2 cellular contexts compared by ENCODE assay signal in the genomic region with DNA sequence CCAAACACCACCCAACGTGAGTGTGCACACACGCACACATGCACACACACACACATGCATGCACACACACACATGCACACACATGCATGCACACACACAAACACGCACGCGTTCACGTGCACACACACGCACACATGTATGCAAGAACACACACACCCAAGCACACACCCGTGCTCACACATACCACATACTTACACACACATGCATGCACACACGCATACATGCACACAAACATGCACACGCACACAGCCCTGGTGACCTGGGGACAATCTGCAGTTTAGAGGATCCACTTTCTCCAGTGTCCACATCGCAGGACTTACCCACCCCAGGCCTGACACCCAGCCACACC.
TF ChIP-seq lines count a peak whose summit lies in the region.

No MANE protein-coding gene starts in this region.

TF ChIP-seq in HCT116, 20 proteins besides CTCF, POLR2A, EP300 and RAD21:
- TF ChIP-seq, protein P1, sequence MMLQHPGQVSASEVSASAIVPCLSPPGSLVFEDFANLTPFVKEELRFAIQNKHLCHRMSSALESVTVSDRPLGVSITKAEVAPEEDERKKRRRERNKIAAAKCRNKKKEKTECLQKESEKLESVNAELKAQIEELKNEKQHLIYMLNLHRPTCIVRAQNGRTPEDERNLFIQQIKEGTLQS (IDR thresholded peaks at IDR 0.05), result no peak
- TF ChIP-seq ELF1 (IDR thresholded peaks at IDR 0.05; ENCODE audit: borderline replicate concordance, low read depth) (no peak), CBX3 (IDR thresholded peaks at IDR 0.05; ENCODE audit: low read depth) (no peak), EZH2 (IDR thresholded peaks at IDR 0.05) (no peak), FOSL1 (IDR thresholded peaks at IDR 0.05; ENCODE audit: low read depth) (no peak), EGR1 (IDR thresholded peaks at IDR 0.05; ENCODE audit: low read depth) (no peak)

TF ChIP-seq in K562, 482 proteins besides CTCF, POLR2A, EP300 and RAD21:
- TF ChIP-seq ARID2 (IDR thresholded peaks at IDR 0.05), result peak; percentile 61; the same call in 1 of the 2 replicates
- no peak for TF ChIP-seq DACH1 (IDR thresholded peaks at IDR 0.05; ENCODE audit: partially characterized antibody)
- no peak for TF ChIP-seq SETDB1 (IDR thresholded peaks at IDR 0.05; ENCODE audit: low read length)
- TF ChIP-seq PHF20 (IDR thresholded peaks at IDR 0.05; ENCODE audit: partially characterized antibody), result peak; percentile 35
- TF ChIP-seq KDM1A (IDR thresholded peaks at IDR 0.05), result peak in 1 of 2 experiments; percentile 95; a peak in 2 of 4 replicates
- TF ChIP-seq, protein P2, sequence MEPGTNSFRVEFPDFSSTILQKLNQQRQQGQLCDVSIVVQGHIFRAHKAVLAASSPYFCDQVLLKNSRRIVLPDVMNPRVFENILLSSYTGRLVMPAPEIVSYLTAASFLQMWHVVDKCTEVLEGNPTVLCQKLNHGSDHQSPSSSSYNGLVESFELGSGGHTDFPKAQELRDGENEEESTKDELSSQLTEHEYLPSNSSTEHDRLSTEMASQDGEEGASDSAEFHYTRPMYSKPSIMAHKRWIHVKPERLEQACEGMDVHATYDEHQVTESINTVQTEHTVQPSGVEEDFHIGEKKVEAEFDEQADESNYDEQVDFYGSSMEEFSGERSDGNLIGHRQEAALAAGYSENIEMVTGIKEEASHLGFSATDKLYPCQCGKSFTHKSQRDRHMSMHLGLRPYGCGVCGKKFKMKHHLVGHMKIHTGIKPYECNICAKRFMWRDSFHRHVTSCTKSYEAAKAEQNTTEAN (CRISPR knock-in tag; IDR thresholded peaks at IDR 0.05), result 0 out of 2 replicates have a peak, but pooled peaks have one; percentile 65
TF ChIP-seq in K562: peak in this region for 4.
